ENCODE assay signal across 8 cellular contexts in the genomic region with DNA sequence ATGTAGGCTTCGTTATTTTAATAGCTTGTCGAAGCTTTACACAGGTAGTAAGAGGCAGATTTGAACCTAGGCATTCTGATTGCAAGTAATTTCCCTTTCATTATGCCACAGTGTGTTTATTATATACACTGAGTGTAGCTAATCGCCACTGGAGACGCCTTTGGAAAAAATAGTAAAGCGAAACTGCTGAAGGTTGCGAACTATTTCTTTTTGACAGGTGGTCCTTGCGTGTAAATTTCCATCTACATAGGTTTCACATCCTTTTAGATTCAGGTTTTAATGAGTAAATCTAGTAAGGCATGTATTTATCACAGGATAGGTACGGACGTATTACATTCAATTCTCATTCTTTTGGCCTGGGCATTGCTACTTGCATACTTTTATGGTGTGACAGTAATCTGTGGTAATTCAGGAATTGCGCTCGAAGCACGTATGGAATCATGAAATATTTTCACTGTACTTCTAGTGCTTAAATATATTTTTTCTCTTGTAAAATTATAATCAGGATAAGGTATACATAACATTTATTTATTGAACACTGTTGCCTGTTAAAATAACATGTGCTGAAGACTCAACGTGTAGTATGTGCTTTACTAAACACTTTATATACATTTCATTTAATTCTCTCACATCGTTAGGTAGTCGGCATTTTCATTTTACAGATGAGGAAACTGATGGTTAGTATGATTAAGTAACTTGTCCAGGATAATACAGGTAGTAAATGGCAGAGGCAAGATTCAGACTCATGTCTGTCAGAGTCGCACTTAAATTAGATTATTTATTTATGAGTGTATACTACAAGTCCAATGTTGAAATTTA. TPM values are rescaled to one million over a fixed set of nuclear protein-coding genes. Genes with fewer than 3 reads are reported as not detected.
DNase-seq lines count a peak whose midpoint lies in the region; ATAC-seq and TF ChIP-seq lines count a peak whose summit lies in the region.

No MANE protein-coding gene starts in this region.

- H3K9me3 Mint-ChIP-seq in WTC11, result no peaks in the 10 kb centered on the region
- H3K9me3 Mint-ChIP-seq in stimulated activated effector memory CD8-positive, alpha-beta T cell treated with anti-CD3 and anti-CD28 coated beads, Interleukin-12 subunit alpha, Interleukin-12 subunit beta, amount 100 ng/mL, for 72 hours, result no peaks in the 10 kb centered on the region

- DNase-seq in activated CD8-positive, alpha-beta memory T cell treated with anti-CD3 and anti-CD28 coated beads for 24 hours, result peak; percentile 19
- DNase-seq in activated CD8-positive, alpha-beta memory T cell treated with anti-CD3 and anti-CD28 coated beads, Interleukin-2, amount 50 U/mL, for 4 hours, result no peak
- DNase-seq in KG1 (lab: John Stamatoyannopoulos, UW), result peak; percentile 62
- DNase-seq in WTC11 (ENCODE audit: low spot score), result no peak
- DNase-seq in glomerular visceral epithelial cell (ENCODE audit: extremely low spot score), result peak; percentile 39
- DNase-seq in stimulated activated effector memory CD8-positive, alpha-beta T cell treated with anti-CD3 and anti-CD28 coated beads, Interleukin-12 subunit alpha, Interleukin-12 subunit beta, amount 100 ng/mL, for 72 hours (ENCODE audit: low spot score in 2 of 2), result no peak
- DNase-seq in occipital lobe (lab: John Stamatoyannopoulos, UW), result no peak
- no peak for DNase-seq in NCI-H1436 treated with DMSO at 0.1 percent for 48 hours (lab: John Stamatoyannopoulos, UW)

- POLR2A ChIA-PET in WTC11 (lab: Charles Lee), result no interaction called here

- peaks cover 14% of the 10 kb centered on the region for H3K27me3 Mint-ChIP-seq in WTC11 (ENCODE audit: low read depth)

- no peak for ATAC-seq in WTC11
- ATAC-seq in stimulated activated effector memory CD8-positive, alpha-beta T cell treated with anti-CD3 and anti-CD28 coated beads, Interleukin-12 subunit alpha, Interleukin-12 subunit beta, amount 100 ng/mL, for 72 hours, result peak; percentile 5

- no peak for TF ChIP-seq CTCF in WTC11 (IDR thresholded peaks at IDR 0.05)

- peaks cover 41% of the 10 kb centered on the region for H3K4me1 Mint-ChIP-seq in WTC11
- peaks cover 33% of the 10 kb centered on the region for H3K4me1 Mint-ChIP-seq in stimulated activated effector memory CD8-positive, alpha-beta T cell treated with anti-CD3 and anti-CD28 coated beads, Interleukin-12 subunit alpha, Interleukin-12 subunit beta, amount 100 ng/mL, for 72 hours

- H3K27ac Mint-ChIP-seq in WTC11, result no peak overlapping the region
- H3K27ac Mint-ChIP-seq in stimulated activated effector memory CD8-positive, alpha-beta T cell treated with anti-CD3 and anti-CD28 coated beads, Interleukin-12 subunit alpha, Interleukin-12 subunit beta, amount 100 ng/mL, for 72 hours, result peak overlapping the region; percentile 99

- CTCF ChIA-PET in WTC11 (lab: Charles Lee), result interaction anchor here (0.7 to 1.0 kb wide), 2 partner anchors 9 to 71 kb away, joined by 3 to 6 read pairs; no protein-coding TSS in a partner anchor

- H3K4me3 Mint-ChIP-seq in WTC11, result peak overlapping the region; percentile 98
- H3K4me3 Mint-ChIP-seq in stimulated activated effector memory CD8-positive, alpha-beta T cell treated with anti-CD3 and anti-CD28 coated beads, Interleukin-12 subunit alpha, Interleukin-12 subunit beta, amount 100 ng/mL, for 72 hours, result peak overlapping the region; percentile 95

- H3K36me3 Mint-ChIP-seq in WTC11, result no peaks in the 10 kb centered on the region
- H3K36me3 Mint-ChIP-seq in stimulated activated effector memory CD8-positive, alpha-beta T cell treated with anti-CD3 and anti-CD28 coated beads, Interleukin-12 subunit alpha, Interleukin-12 subunit beta, amount 100 ng/mL, for 72 hours, result peaks cover 26% of the 10 kb centered on the region

TF ChIP-seq in WTC11, 78 proteins besides CTCF, POLR2A, EP300 and RAD21:
- TF ChIP-seq ZNF317 (CRISPR knock-in tag; IDR thresholded peaks at IDR 0.05; ENCODE audit: borderline replicate concordance, low read depth) (no peak), RORB (CRISPR knock-in tag; IDR thresholded peaks at IDR 0.05) (no peak), ESRRA (CRISPR knock-in tag; IDR thresholded peaks at IDR 0.05; ENCODE audit: borderline replicate concordance) (no peak), HMGA2 (CRISPR knock-in tag; IDR thresholded peaks at IDR 0.05) (no peak), FOXP1 (CRISPR knock-in tag; IDR thresholded peaks at IDR 0.05; ENCODE audit: borderline replicate concordance) (no peak), EMX1 (CRISPR knock-in tag; IDR thresholded peaks at IDR 0.05) (no peak), NFE2L1 (CRISPR knock-in tag; IDR thresholded peaks at IDR 0.05) (no peak), NR2C2 (CRISPR knock-in tag; IDR thresholded peaks at IDR 0.05) (no peak)
- TF ChIP-seq, protein P1, sequence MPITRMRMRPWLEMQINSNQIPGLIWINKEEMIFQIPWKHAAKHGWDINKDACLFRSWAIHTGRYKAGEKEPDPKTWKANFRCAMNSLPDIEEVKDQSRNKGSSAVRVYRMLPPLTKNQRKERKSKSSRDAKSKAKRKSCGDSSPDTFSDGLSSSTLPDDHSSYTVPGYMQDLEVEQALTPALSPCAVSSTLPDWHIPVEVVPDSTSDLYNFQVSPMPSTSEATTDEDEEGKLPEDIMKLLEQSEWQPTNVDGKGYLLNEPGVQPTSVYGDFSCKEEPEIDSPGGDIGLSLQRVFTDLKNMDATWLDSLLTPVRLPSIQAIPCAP (CRISPR knock-in tag; IDR thresholded peaks at IDR 0.05), result no peak
- TF ChIP-seq, protein P2, sequence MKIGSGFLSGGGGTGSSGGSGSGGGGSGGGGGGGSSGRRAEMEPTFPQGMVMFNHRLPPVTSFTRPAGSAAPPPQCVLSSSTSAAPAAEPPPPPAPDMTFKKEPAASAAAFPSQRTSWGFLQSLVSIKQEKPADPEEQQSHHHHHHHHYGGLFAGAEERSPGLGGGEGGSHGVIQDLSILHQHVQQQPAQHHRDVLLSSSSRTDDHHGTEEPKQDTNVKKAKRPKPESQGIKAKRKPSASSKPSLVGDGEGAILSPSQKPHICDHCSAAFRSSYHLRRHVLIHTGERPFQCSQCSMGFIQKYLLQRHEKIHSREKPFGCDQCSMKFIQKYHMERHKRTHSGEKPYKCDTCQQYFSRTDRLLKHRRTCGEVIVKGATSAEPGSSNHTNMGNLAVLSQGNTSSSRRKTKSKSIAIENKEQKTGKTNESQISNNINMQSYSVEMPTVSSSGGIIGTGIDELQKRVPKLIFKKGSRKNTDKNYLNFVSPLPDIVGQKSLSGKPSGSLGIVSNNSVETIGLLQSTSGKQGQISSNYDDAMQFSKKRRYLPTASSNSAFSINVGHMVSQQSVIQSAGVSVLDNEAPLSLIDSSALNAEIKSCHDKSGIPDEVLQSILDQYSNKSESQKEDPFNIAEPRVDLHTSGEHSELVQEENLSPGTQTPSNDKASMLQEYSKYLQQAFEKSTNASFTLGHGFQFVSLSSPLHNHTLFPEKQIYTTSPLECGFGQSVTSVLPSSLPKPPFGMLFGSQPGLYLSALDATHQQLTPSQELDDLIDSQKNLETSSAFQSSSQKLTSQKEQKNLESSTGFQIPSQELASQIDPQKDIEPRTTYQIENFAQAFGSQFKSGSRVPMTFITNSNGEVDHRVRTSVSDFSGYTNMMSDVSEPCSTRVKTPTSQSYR (CRISPR knock-in tag; IDR thresholded peaks at IDR 0.05), result no peak

RNA-seq across cellular contexts. Expression of a gene that starts 1.8 kb away (rescaled TPM):
- total RNA-seq in WTC11 (2021), result 117 to 122 TPM (median 121 TPM) in 3 replicates
- total RNA-seq in occipital lobe, result 245 TPM

RNA-seq across cellular contexts. Expression of a gene that starts 47.6 kb away (rescaled TPM):
- total RNA-seq in WTC11 (2021) (26.7 to 34.0 TPM (median 27.7 TPM) in 3 replicates), occipital lobe (3.9 TPM)

Comparison
In these comparisons a context has a peak if more than half of its experiments do, and no peak if none do; other contexts are left out.
1. DNase-seq: peak in activated CD8-positive, alpha-beta memory T cell treated with anti-CD3 and anti-CD28 coated beads for 24 hours (single experiment), KG1 (single experiment) and glomerular visceral epithelial cell (single experiment); none in activated CD8-positive, alpha-beta memory T cell treated with anti-CD3 and anti-CD28 coated beads, Interleukin-2, amount 50 U/mL, for 4 hours (single experiment), WTC11 (single experiment), stimulated activated effector memory CD8-positive, alpha-beta T cell treated with anti-CD3 and anti-CD28 coated beads, Interleukin-12 subunit alpha, Interleukin-12 subunit beta, amount 100 ng/mL, for 72 hours (0 of 2), occipital lobe (single experiment) and NCI-H1436 treated with DMSO at 0.1 percent for 48 hours (single experiment).